Comparison of ENCODE assay signal across 16 cellular contexts in genomic region chr16:345686-346231, GRCh38. TPM values are rescaled to one million over a fixed set of nuclear protein-coding genes. Genes with fewer than 3 reads are reported as not detected.
A peak's percentile ranks its signal among the peaks of the same experiment; 100 is the strongest.
DNase-seq lines count a peak whose midpoint lies in the region; ATAC-seq and TF ChIP-seq lines count a peak whose summit lies in the region.
"Had no signal": no experiment of that assay in that cellular context is flagged by ENCODE, and none has a peak within 500 bp of the region (broad histone marks: within the 10 kb centered on the region; RNA-seq: fewer than 3 reads in every experiment).

No MANE protein-coding gene starts in this region.

- H3K4me1 Mint-ChIP-seq in CD4-positive, alpha-beta T cell (ENCODE audit: low read depth), result peaks cover 75% of the 10 kb centered on the region
- H3K4me1 Mint-ChIP-seq in T-helper 17 cell (peaks cover 45% of the 10 kb centered on the region), immature natural killer cell (peaks cover 88 to 89% of the 10 kb centered on the region in 2 donors)

- H3K27me3 ChIP-seq in CD4-positive, alpha-beta T cell (ENCODE audit: control insufficient read depth, insufficient read depth, low read length), result no peaks in the 10 kb centered on the region

- intact Hi-C loops in CD4-positive, alpha-beta T cell (cut with DNase I, micrococcal nuclease), result no loop called here

- ATAC-seq in CD4-positive, alpha-beta T cell (ENCODE audit: poor library complexity), result no peak
- ATAC-seq in T-helper 17 cell (no peak), HG03565 (IDR thresholded peaks at IDR 0.05; ENCODE audit: unreplicated experiment) (no peak)

- CTCF ChIA-PET in CD4-positive, alpha-beta T cell (lab: Charles Lee), result interaction anchor here (0.9 to 1.4 kb wide), 2 partner anchors 25 to 111 kb away, joined by 3 read pairs; partner anchors contain the start of gene FAM234A

- no peak overlapping the region for H3K27ac ChIP-seq in CD4-positive, alpha-beta T cell (ENCODE audit: low read depth, low read length)
- H3K27ac ChIP-seq: A549, C4-2B, GM23248 had no signal

- H3K9me3 Mint-ChIP-seq in CD4-positive, alpha-beta T cell, result no peaks in the 10 kb centered on the region
- H3K9me3 Mint-ChIP-seq in immature natural killer cell, result no peaks in the 10 kb centered on the region

- peak overlapping the region; percentile 36 for H3K27ac Mint-ChIP-seq in CD4-positive, alpha-beta T cell
- no peak overlapping the region for H3K27ac Mint-ChIP-seq in T-helper 17 cell
- peak overlapping the region; percentile 59 to 84 (median 72) for H3K27ac Mint-ChIP-seq in immature natural killer cell

- H3K27me3 Mint-ChIP-seq in CD4-positive, alpha-beta T cell, result no peaks in the 10 kb centered on the region
- H3K27me3 Mint-ChIP-seq in T-helper 17 cell (no peaks in the 10 kb centered on the region), immature natural killer cell (ENCODE audit: low read depth in 3 of 3) (peaks cover 4 to 30% (median 20%) of the 10 kb centered on the region in 3 donors)

- no peaks in the 10 kb centered on the region for H3K9me3 ChIP-seq in CD4-positive, alpha-beta T cell (ENCODE audit: control insufficient read depth, low read length)
- no peaks in the 10 kb centered on the region for H3K9me3 ChIP-seq in T-helper 17 cell (ENCODE audit: control insufficient read depth, low read length, poor library complexity, severe bottlenecking)
- H3K9me3 ChIP-seq: A549 had no signal

- H3K36me3 Mint-ChIP-seq in CD4-positive, alpha-beta T cell (ENCODE audit: low read depth), result peaks cover 74% of the 10 kb centered on the region
- H3K36me3 Mint-ChIP-seq in T-helper 17 cell (ENCODE audit: low read depth) (peaks cover 4% of the 10 kb centered on the region), immature natural killer cell (peaks cover 32 to 50% (median 33%) of the 10 kb centered on the region in 3 donors)

- peak; percentile 38 to 52 for DNase-seq in activated CD4-positive, alpha-beta T cell treated with anti-CD3 and anti-CD28 coated beads, Interleukin-2, amount 50 U/mL, for 48 hours
- DNase-seq in activated CD4-positive, alpha-beta T cell treated with anti-CD3 and anti-CD28 coated beads for 48 hours, result no peak
- DNase-seq in CD4-positive, alpha-beta T cell, result no peak
- no peak for DNase-seq in T-helper 17 cell
- DNase-seq in immature natural killer cell, result no peak
- DNase-seq in LoVo (ENCODE audit: low spot score), result no peak
- no peak for DNase-seq in amygdala (lab: John Stamatoyannopoulos, UW)
- DNase-seq: DND-41, GDM1, GM23248, NCI-H146, NCI-H2081 treated with DMSO at 0.1 percent for 48 hours, NCI-H524 had no signal

- TF ChIP-seq CTCF in CD4-positive, alpha-beta T cell (IDR thresholded peaks at IDR 0.05), result no peak

- no peak overlapping the region for H3K4me3 Mint-ChIP-seq in CD4-positive, alpha-beta T cell
- H3K4me3 Mint-ChIP-seq in T-helper 17 cell (peak overlapping the region; percentile 41), immature natural killer cell (peak overlapping the region; percentile 27 to 79 (median 51))

- POLR2A ChIA-PET in CD4-positive, alpha-beta T cell (lab: Charles Lee), result interaction anchor here (0.9 kb wide), 1 partner anchor 111 kb away, joined by 3 read pairs; the partner anchor contains the start of gene FAM234A

RNA-seq across cellular contexts. Expression of gene AXIN1, which starts 6.8 kb away (rescaled TPM):
- total RNA-seq in CD4-positive, alpha-beta T cell, result 10 to 100 TPM; 24.7 to 26.3 TPM
- total RNA-seq in T-helper 17 cell, result 10 to 100 TPM; 38.9 to 42.5 TPM
- 10 to 100 TPM in 1 of 3 donors, 1 to 10 TPM in 2; 1.9 to 12.5 (median 5.2) TPM for polyA plus RNA-seq in immature natural killer cell

RNA-seq across cellular contexts. Expression of gene MRPL28, which starts 24.6 kb away (rescaled TPM):
- total RNA-seq in CD4-positive, alpha-beta T cell, result 10 to 100 TPM; 19.6 to 19.7 TPM
- total RNA-seq in T-helper 17 cell, result 10 to 100 TPM; 25.2 to 25.9 TPM
- 100 to 1,000 TPM in 2 of 3 donors, 10 to 100 TPM in 1; 98.6 to 139 (median 106) TPM for polyA plus RNA-seq in immature natural killer cell

RNA-seq across cellular contexts. Expression of gene PGAP6, which starts 36.0 kb away (rescaled TPM):
- 10 to 100 TPM; 59.7 to 63.7 TPM for total RNA-seq in CD4-positive, alpha-beta T cell
- total RNA-seq in T-helper 17 cell, result 100 to 1,000 TPM in 1 of 2 donors, 10 to 100 TPM in 1; 39.7 to 106 TPM
- 10 to 100 TPM; 16.0 to 35.9 (median 23.7) TPM for polyA plus RNA-seq in immature natural killer cell

RNA-seq across cellular contexts. Expression of gene NME4, which starts 51.2 kb away (rescaled TPM):
- 10 to 100 TPM; 31.2 to 32.6 TPM for total RNA-seq in CD4-positive, alpha-beta T cell
- 10 to 100 TPM; 31.9 to 39.8 TPM for total RNA-seq in T-helper 17 cell
- 10 to 100 TPM; 30.4 to 53.7 (median 36.5) TPM for polyA plus RNA-seq in immature natural killer cell

RNA-seq across cellular contexts. Expression of gene DECR2, which starts 55.9 kb away (rescaled TPM):
- total RNA-seq in CD4-positive, alpha-beta T cell, result 1 to 10 TPM; 5.7 to 7.0 TPM
- 1 to 10 TPM; 7.5 to 9.0 TPM for total RNA-seq in T-helper 17 cell
- 10 to 100 TPM in 1 of 3 donors, 1 to 10 TPM in 2; 3.6 to 12.9 (median 5.4) TPM for polyA plus RNA-seq in immature natural killer cell

Comparison
In these comparisons a context has a peak if more than half of its experiments do, and no peak if none do; other contexts are left out.
1. DNase-seq: peak in activated CD4-positive, alpha-beta T cell treated with anti-CD3 and anti-CD28 coated beads, Interleukin-2, amount 50 U/mL, for 48 hours (2 of 2); none in activated CD4-positive, alpha-beta T cell treated with anti-CD3 and anti-CD28 coated beads for 48 hours (single experiment), CD4-positive, alpha-beta T cell (0 of 10), T-helper 17 cell (0 of 3), immature natural killer cell (0 of 3), LoVo (single experiment) and amygdala (0 of 56).